In the genomic region with DNA sequence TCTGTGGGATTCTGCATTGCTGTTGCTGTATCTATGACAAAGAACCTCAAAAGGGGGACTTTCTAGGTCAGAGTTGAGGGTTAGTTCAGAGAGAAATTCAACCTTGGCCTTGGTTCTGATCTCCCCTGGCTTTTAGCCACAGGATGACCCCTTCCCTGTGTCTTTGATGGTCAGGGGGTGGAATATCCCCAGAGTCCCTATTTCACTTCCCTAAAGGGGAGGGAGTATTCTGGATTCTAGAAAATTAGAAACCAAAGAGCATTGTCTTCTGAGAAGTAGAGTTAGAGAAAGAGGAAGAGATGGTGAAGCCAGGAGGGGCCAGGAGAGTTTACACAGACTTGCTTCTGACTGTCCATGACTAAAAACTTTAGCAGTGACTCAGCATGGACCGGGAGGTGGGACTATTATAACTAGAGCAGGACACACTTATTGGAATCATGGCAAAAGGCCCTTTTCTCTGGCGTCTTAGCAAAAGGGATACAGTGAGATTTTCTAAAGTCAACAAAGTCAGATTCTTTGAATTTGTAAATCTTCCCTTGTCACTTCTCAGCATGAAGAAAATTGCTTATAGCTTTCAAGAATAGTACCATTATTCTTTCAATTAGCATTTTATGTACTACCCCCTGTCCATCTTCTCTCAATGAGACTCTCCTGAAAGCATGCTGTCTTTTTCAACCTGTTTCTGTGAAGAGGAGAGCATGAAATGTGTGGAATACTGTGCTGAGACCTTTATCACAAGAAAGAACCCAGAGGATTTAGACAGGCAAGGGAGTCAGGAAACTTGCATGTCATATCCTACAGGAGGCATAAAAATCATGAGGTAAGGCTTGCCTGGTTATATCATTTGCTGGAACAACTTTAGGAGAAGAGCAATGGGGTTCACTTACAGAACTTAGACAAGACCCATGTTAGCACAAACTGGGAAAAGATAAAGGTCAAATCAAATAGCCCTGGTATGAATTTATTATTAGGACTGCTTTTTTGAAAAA, we compare ENCODE assay signal across 8 cellular contexts. TPM values are rescaled to one million over a fixed set of nuclear protein-coding genes. Genes with fewer than 3 reads are reported as not detected.
DNase-seq lines count a peak whose midpoint lies in the region; ATAC-seq and TF ChIP-seq lines count a peak whose summit lies in the region.

No MANE protein-coding gene starts in this region.

- no peak for TF ChIP-seq CTCF in transverse colon (IDR thresholded peaks at IDR 0.05)

- no peak overlapping the region for H3K4me3 ChIP-seq in transverse colon

- TF ChIP-seq POLR2A in transverse colon (IDR thresholded peaks at IDR 0.05), result no peak

- in situ Hi-C loops in transverse colon (cut with MboI; ENCODE audit: low pct_ligation_motif_present in 1 of 4, low pct_unique_long_range_greater_than_20kb in 1 of 4, low sequenced_read_pairs in 3 of 4), result no loop called here

- no peaks in the 10 kb centered on the region for H3K9me3 ChIP-seq in transverse colon

- WGBS in transverse colon (ENCODE audit: low coverage in 1 of 2), 2 donors, result 32% methylated on average over 2 of the region's 2 CpGs

- intact Hi-C loops in transverse colon (cut with DNase I; ENCODE audit: low total_unique reads), result no loop called here

- H3K36me3 ChIP-seq in transverse colon, result no peaks in the 10 kb centered on the region

- peak overlapping the region; percentile 27 to 43 (median 40) for H3K27ac ChIP-seq in transverse colon

- ATAC-seq in HG03432 (IDR thresholded peaks at IDR 0.05; ENCODE audit: unreplicated experiment), result peak; percentile 43
- ATAC-seq in HG03342 (IDR thresholded peaks at IDR 0.05; ENCODE audit: unreplicated experiment), result no peak

- no peaks in the 10 kb centered on the region for H3K4me1 ChIP-seq in transverse colon

- DNase-seq in amniotic epithelial cell (ENCODE audit: low read depth) (peak; percentile 63), left kidney (ENCODE audit: low read depth, low spot score) (peak; percentile 48), transverse colon (peak; percentile 15), NCI-H526 treated with DMSO at 0.1 percent for 48 hours (lab: John Stamatoyannopoulos, UW) (no peak), iPS-NIHi7 (ENCODE audit: extremely low spot score) (no peak), GM19238 (ENCODE audit: insufficient read length, low spot score) (no peak)

- no peak for TF ChIP-seq EP300 in transverse colon (IDR thresholded peaks at IDR 0.05; ENCODE audit: low read depth)

- no peaks in the 10 kb centered on the region for H3K27me3 ChIP-seq in transverse colon

RNA-seq across cellular contexts. Expression of a gene that starts 56.5 kb away (rescaled TPM):
- 10 to 100 TPM; 27.1 to 34.4 (median 28.7) TPM for total RNA-seq in transverse colon

Comparison
In these comparisons a context has a peak if more than half of its experiments do, and no peak if none do; other contexts are left out.
1. DNase-seq: peak in amniotic epithelial cell (single experiment), left kidney (single experiment) and transverse colon (single experiment); none in NCI-H526 treated with DMSO at 0.1 percent for 48 hours (single experiment), iPS-NIHi7 (single experiment) and GM19238 (single experiment).